Comparison of ENCODE assay signal across 10 cellular contexts in genomic region chr4:140170299-140170698, GRCh38.
"Had no signal": no experiment of that assay in that cellular context is flagged by ENCODE, and none has a peak within 500 bp of the region (broad histone marks: within the 10 kb centered on the region; RNA-seq: fewer than 3 reads in every experiment).

No MANE protein-coding gene starts in this region.

- H3K4me3 ChIP-seq: GM23248, HAP-1, K562 had no signal

- H3K9ac ChIP-seq: GM23248 had no signal

- DNase-seq: GM23248, GOT3, H7, HFFc6, IMR-90, KG1 had no signal

- H3K27ac ChIP-seq: GM23248, HL-60 had no signal

- H3K4me3 Mint-ChIP-seq: HFFc6 had no signal

- H3K36me3 ChIP-seq: HAP-1 had no signal

- ATAC-seq: HCT116, K562 had no signal

- FAIRE-seq: K562 had no signal

- H3K9me3 Mint-ChIP-seq: HFFc6 had no signal

- H3K27ac Mint-ChIP-seq: HFFc6 had no signal

- H3K9me3 ChIP-seq: HAP-1 had no signal

- H3K4me1 ChIP-seq: HAP-1 had no signal

- H2AFZ ChIP-seq: GM23248 had no signal
